22 cellular contexts compared by ENCODE assay signal in genomic region chr19:6429419-6430221, GRCh38. TPM values are rescaled to one million over a fixed set of nuclear protein-coding genes. Genes with fewer than 3 reads are reported as not detected.
DNase-seq lines count a peak whose midpoint lies in the region; ATAC-seq and TF ChIP-seq lines count a peak whose summit lies in the region.
"Had no signal": no experiment of that assay in that cellular context is flagged by ENCODE, and none has a peak within 500 bp of the region (broad histone marks: within the 10 kb centered on the region; RNA-seq: fewer than 3 reads in every experiment).

No MANE protein-coding gene starts in this region.

- no peaks in the 10 kb centered on the region for H3K9me3 ChIP-seq in OCI-LY7 (ENCODE audit: low read length)
- H3K9me3 ChIP-seq: esophagus squamous epithelium had no signal

- no peak for ATAC-seq in activated naive CD8-positive, alpha-beta T cell treated with anti-CD3 and anti-CD28 coated beads, Interleukin-2, amount 50 U/mL, for 24 hours
- no peak for ATAC-seq in GM19452 (IDR thresholded peaks at IDR 0.05; ENCODE audit: unreplicated experiment)
- ATAC-seq: stimulated activated naive B cell treated with anti-CD40 and anti-IgM and Interleukin-4, amounts not matched to agents 10 μg/mL and 1 μg/mL and 100 μg/mL, for 72 hours had no signal

- H3K36me3 ChIP-seq in H7 (replicated peaks; ENCODE audit: control insufficient read depth, insufficient read depth, low read length) (no peaks in the 10 kb centered on the region), OCI-LY7 (ENCODE audit: insufficient read depth, low read length) (no peaks in the 10 kb centered on the region)
- H3K36me3 ChIP-seq: esophagus squamous epithelium had no signal

- H4K20me1 ChIP-seq in OCI-LY7 (ENCODE audit: insufficient read depth, low read length), result no peaks in the 10 kb centered on the region

- H3K4me3 Mint-ChIP-seq in activated naive CD8-positive, alpha-beta T cell treated with anti-CD3 and anti-CD28 coated beads, Interleukin-2, amount 50 U/mL, for 24 hours, result peak overlapping the region; percentile 75
- H3K4me3 Mint-ChIP-seq: immature natural killer cell; nephron; stimulated activated naive B cell treated with anti-CD40 and anti-IgM and Interleukin-4, amounts not matched to agents 10 μg/mL and 1 μg/mL and 100 μg/mL, for 72 hours; type B pancreatic cell had no signal

- H3K36me3 Mint-ChIP-seq in activated naive CD8-positive, alpha-beta T cell treated with anti-CD3 and anti-CD28 coated beads, Interleukin-2, amount 50 U/mL, for 24 hours (ENCODE audit: low read depth), result no peaks in the 10 kb centered on the region
- H3K36me3 Mint-ChIP-seq: immature natural killer cell had no signal

- POLR2A ChIA-PET in OCI-LY7 (lab: Charles Lee), result interaction anchor here (0.6 kb wide), 1 partner anchor 75 kb away, joined by 5 read pairs; no protein-coding TSS in a partner anchor

- 0 out of 2 replicates have a peak, but pooled peaks have one; percentile 13 for TF ChIP-seq CTCF in OCI-LY7 (conservative IDR thresholded peaks at IDR 0.05; ENCODE audit: low read length)

- H3K4me2 ChIP-seq in OCI-LY7 (ENCODE audit: low read length), result no peak overlapping the region
- H3K4me2 ChIP-seq: PC-9 had no signal

- DNase-seq in DMS 273 (lab: John Stamatoyannopoulos, UW; ENCODE audit: unreplicated experiment), result peak; percentile 33
- no peak for DNase-seq in DMS 273 treated with DMSO at 0.1 percent for 48 hours (lab: John Stamatoyannopoulos, UW)
- peak; percentile 56 for DNase-seq in H7
- peak; percentile 25 for DNase-seq in OCI-LY7 (ENCODE audit: low spot score)
- DNase-seq in activated naive CD8-positive, alpha-beta T cell treated with anti-CD3 and anti-CD28 coated beads, Interleukin-2, amount 50 U/mL, for 24 hours, result no peak
- no peak for DNase-seq in occipital lobe (lab: John Stamatoyannopoulos, UW)
- DNase-seq in NCI-H2171 treated with DMSO at 0.1 percent for 48 hours (lab: John Stamatoyannopoulos, UW), result no peak
- DNase-seq: CD4-positive, CD25-positive, alpha-beta regulatory T cell; DMS79 treated with DMSO at 0.1 percent for 48 hours; esophagus squamous epithelium; immature natural killer cell; NCI-H226; PC-9; stimulated activated naive B cell treated with anti-CD40 and anti-IgM and Interleukin-4, amounts not matched to agents 10 μg/mL and 1 μg/mL and 100 μg/mL, for 72 hours had no signal

- peaks cover 12% of the 10 kb centered on the region for H3K4me1 ChIP-seq in OCI-LY7 (ENCODE audit: insufficient read depth, low read length, poor library complexity, severe bottlenecking)

- peaks cover 8% of the 10 kb centered on the region; the same call in 1 of the 2 replicates for H3K27me3 ChIP-seq in H7 (ENCODE audit: control insufficient read depth, insufficient read depth, low read length)
- H3K27me3 ChIP-seq: esophagus squamous epithelium had no signal

- no peaks in the 10 kb centered on the region for H3K9me3 Mint-ChIP-seq in activated naive CD8-positive, alpha-beta T cell treated with anti-CD3 and anti-CD28 coated beads, Interleukin-2, amount 50 U/mL, for 24 hours
- H3K9me3 Mint-ChIP-seq: CD4-positive, CD25-positive, alpha-beta regulatory T cell; immature natural killer cell; nephron; type B pancreatic cell had no signal

- CTCF ChIA-PET in OCI-LY7 (lab: Charles Lee; ENCODE audit: unreplicated experiment), result no interaction called here

- intact Hi-C loops in OCI-LY7 (cut with micrococcal nuclease; ENCODE audit: unreplicated experiment), result loop anchor here (10.0 kb wide), 1 partner anchor 265 kb away; no protein-coding TSS in a partner anchor

- H3K27ac ChIP-seq in OCI-LY7 (ENCODE audit: low read depth, low read length, poor library complexity, severe bottlenecking), result no peak overlapping the region
- H3K27ac ChIP-seq: 22Rv1, esophagus squamous epithelium, PC-9, SK-N-MC, VCaP had no signal

- H3K27me3 Mint-ChIP-seq in activated naive CD8-positive, alpha-beta T cell treated with anti-CD3 and anti-CD28 coated beads, Interleukin-2, amount 50 U/mL, for 24 hours, result peaks cover 3% of the 10 kb centered on the region
- H3K27me3 Mint-ChIP-seq: stimulated activated naive B cell treated with anti-CD40 and anti-IgM and Interleukin-4, amounts not matched to agents 10 μg/mL and 1 μg/mL and 100 μg/mL, for 72 hours had no signal

- H3K27ac Mint-ChIP-seq in activated naive CD8-positive, alpha-beta T cell treated with anti-CD3 and anti-CD28 coated beads, Interleukin-2, amount 50 U/mL, for 24 hours, result no peak overlapping the region
- H3K27ac Mint-ChIP-seq: immature natural killer cell, nephron, type B pancreatic cell had no signal

- no peak overlapping the region for H2AFZ ChIP-seq in OCI-LY7 (ENCODE audit: low read length)
- H2AFZ ChIP-seq: PC-9 had no signal

- no peaks in the 10 kb centered on the region for H3K79me2 ChIP-seq in OCI-LY7 (ENCODE audit: insufficient read depth, low read depth, low read length)

- no TSS peak for BruUV-seq in OCI-LY7 (replicated peaks; lab: Mats Ljungman, UMichigan)

- H3K4me1 Mint-ChIP-seq in activated naive CD8-positive, alpha-beta T cell treated with anti-CD3 and anti-CD28 coated beads, Interleukin-2, amount 50 U/mL, for 24 hours, result peaks cover 13% of the 10 kb centered on the region
- H3K4me1 Mint-ChIP-seq: nephron had no signal

- H3K9me2 ChIP-seq in OCI-LY7 (ENCODE audit: insufficient read depth, low read length), result no peaks in the 10 kb centered on the region

- no peak overlapping the region; the same call in 1 of the 2 replicates for H3K4me3 ChIP-seq in H7 (ENCODE audit: insufficient read depth, low read depth, low read length)
- H3K4me3 ChIP-seq in OCI-LY7 (ENCODE audit: low read depth, low read length, poor library complexity, severe bottlenecking), result no peak overlapping the region
- H3K4me3 ChIP-seq: esophagus squamous epithelium, PC-9, SK-N-MC had no signal

RNA-seq across cellular contexts. Expression of gene SLC25A41, which starts 3.9 kb away (rescaled TPM):
- 0.11 and 1.2 TPM in 2 replicates for total RNA-seq in H7 (2014; rRNA removed; shearing (Covaris generic))
- not detected in 2 replicates for total RNA-seq in OCI-LY7 (2014; rRNA removed; shearing (Covaris generic))
- total RNA-seq in OCI-LY7 (2022) (not detected in 2 replicates), occipital lobe (1.6 TPM)
- total RNA-seq: lung microvascular endothelial cell, PC-9 had no signal

RNA-seq across cellular contexts. Expression of gene KHSRP, which starts 5.0 kb away (rescaled TPM):
- 223 and 266 TPM in 2 replicates for total RNA-seq in H7 (2014; rRNA removed; shearing (Covaris generic))
- 255 and 271 TPM in 2 replicates for total RNA-seq in OCI-LY7 (2014; rRNA removed; shearing (Covaris generic))
- 468 and 499 TPM in 2 replicates for total RNA-seq in OCI-LY7 (2022)
- 73.6 TPM for total RNA-seq in occipital lobe

RNA-seq across cellular contexts. Expression of gene SLC25A23, which starts 30.0 kb away (rescaled TPM):
- total RNA-seq in H7 (2014; rRNA removed; shearing (Covaris generic)), result 25.9 and 31.6 TPM in 2 replicates
- 48.4 and 50.9 TPM in 2 replicates for total RNA-seq in OCI-LY7 (2014; rRNA removed; shearing (Covaris generic))
- total RNA-seq in OCI-LY7 (2022), result 65.5 and 65.7 TPM in 2 replicates
- 42.6 TPM for total RNA-seq in occipital lobe

RNA-seq across cellular contexts. Expression of gene CRB3, which starts 34.5 kb away (rescaled TPM):
- total RNA-seq in H7 (2014; rRNA removed; shearing (Covaris generic)), result 4.9 and 5.5 TPM in 2 replicates
- total RNA-seq in OCI-LY7 (2014; rRNA removed; shearing (Covaris generic)), result 1.2 and 1.5 TPM in 2 replicates
- total RNA-seq in OCI-LY7 (2022), result 2.3 and 2.9 TPM in 2 replicates
- not detected for total RNA-seq in occipital lobe
- total RNA-seq: cardiac septum, lung microvascular endothelial cell had no signal

RNA-seq across cellular contexts. Expression of gene GTF2F1, which starts 36.7 kb away (rescaled TPM):
- total RNA-seq in H7 (2014; rRNA removed; shearing (Covaris generic)), result 53.6 and 59.9 TPM in 2 replicates
- total RNA-seq in OCI-LY7 (2014; rRNA removed; shearing (Covaris generic)), result 31.1 and 44.4 TPM in 2 replicates
- total RNA-seq in OCI-LY7 (2022), result 43.2 and 47.7 TPM in 2 replicates
- 36.0 TPM for total RNA-seq in occipital lobe

Comparison
In these comparisons a context has a peak if more than half of its experiments do, and no peak if none do; other contexts are left out.
1. DNase-seq: peak in DMS 273 (single experiment), H7 (single experiment) and OCI-LY7 (single experiment); none in DMS 273 treated with DMSO at 0.1 percent for 48 hours (single experiment), activated naive CD8-positive, alpha-beta T cell treated with anti-CD3 and anti-CD28 coated beads, Interleukin-2, amount 50 U/mL, for 24 hours (single experiment), occipital lobe (single experiment) and NCI-H2171 treated with DMSO at 0.1 percent for 48 hours (single experiment).